9 cellular contexts compared by ENCODE assay signal in genomic region chr11:133134561-133135173, GRCh38.
DNase-seq lines count a peak whose midpoint lies in the region; ATAC-seq and TF ChIP-seq lines count a peak whose summit lies in the region.
"Had no signal": no experiment of that assay in that cellular context is flagged by ENCODE, and none has a peak within 500 bp of the region (broad histone marks: within the 10 kb centered on the region; RNA-seq: fewer than 3 reads in every experiment).

No MANE protein-coding gene starts in this region.

- H3K27ac Mint-ChIP-seq in endodermal cell = no peak overlapping the region
- H3K27ac Mint-ChIP-seq: naive thymus-derived CD8-positive, alpha-beta T cell had no signal

- H3K9ac ChIP-seq in endodermal cell (ENCODE audit: extremely low read depth, low read length, poor library complexity, severe bottlenecking) = no peak overlapping the region

- ATAC-seq in HG02763 (IDR thresholded peaks at IDR 0.05; ENCODE audit: unreplicated experiment) (peak; percentile 79), mucosa of descending colon (peak; percentile 75)
- ATAC-seq: naive thymus-derived CD8-positive, alpha-beta T cell had no signal

- H3K9me3 Mint-ChIP-seq in endodermal cell = no peaks in the 10 kb centered on the region

- no peak for TF ChIP-seq EP300 in transverse colon (IDR thresholded peaks at IDR 0.05; ENCODE audit: low read depth)

- H3K4me1 Mint-ChIP-seq in endodermal cell = peaks cover 2% of the 10 kb centered on the region
- H3K4me1 Mint-ChIP-seq: naive thymus-derived CD8-positive, alpha-beta T cell had no signal

- H3K4me1 ChIP-seq in endodermal cell (ENCODE audit: control insufficient read depth, insufficient read depth, low read length) (no peaks in the 10 kb centered on the region), mucosa of descending colon (ENCODE audit: low read depth) (no peaks in the 10 kb centered on the region), transverse colon (no peaks in the 10 kb centered on the region)

- 22 to 32% methylated on average over 6 to 10 of the region's 10 CpGs for WGBS in endodermal cell (ENCODE audit: insufficient coverage in 1 of 2, insufficient read length in 1 of 2), 2 experiments
- WGBS in transverse colon (ENCODE audit: low coverage in 1 of 2), 2 donors = 17 to 20% methylated on average over 4 to 10 of the region's 10 CpGs

- no peak overlapping the region for H3K27ac ChIP-seq in endodermal cell (ENCODE audit: low read depth, low read length)
- no peak overlapping the region for H3K27ac ChIP-seq in transverse colon

- intact Hi-C loops in mucosa of descending colon (cut with DNase I, micrococcal nuclease) (loop anchor here in 1 of 2 donors (10.0 kb wide), 1 partner anchor 690 kb away; no protein-coding TSS in a partner anchor), transverse colon (cut with DNase I; ENCODE audit: low total_unique reads) (loop anchor here (5.0 kb wide), 2 partner anchors 403 to 703 kb away; no protein-coding TSS in a partner anchor)

- no peak overlapping the region for H3K4me3 ChIP-seq in endodermal cell (ENCODE audit: low read length)
- H3K4me3 ChIP-seq in mucosa of descending colon = no peak overlapping the region
- no peak overlapping the region for H3K4me3 ChIP-seq in transverse colon

- TF ChIP-seq CTCF in GM13977 (IDR thresholded peaks at IDR 0.05; ENCODE audit: extremely low read depth, insufficient read depth, missing control alignments) (peak; percentile 91), endodermal cell (conservative IDR thresholded peaks at IDR 0.05) (peak; percentile 94), mucosa of descending colon (IDR thresholded peaks at IDR 0.05) (peak; percentile 68), transverse colon (IDR thresholded peaks at IDR 0.05) (peak; percentile 67 to 84 (median 77))

- H3K9me3 ChIP-seq in endodermal cell (ENCODE audit: control insufficient read depth, low read length) (no peaks in the 10 kb centered on the region), mucosa of descending colon (no peaks in the 10 kb centered on the region), transverse colon (no peaks in the 10 kb centered on the region)

- H3K27me3 Mint-ChIP-seq in endodermal cell (ENCODE audit: insufficient read depth) = peaks cover 12% of the 10 kb centered on the region

- in situ Hi-C loops in GM13977 (cut with MboI; ENCODE audit: low pct_unique_long_range_greater_than_20kb, low sequenced_read_pairs, unreplicated experiment) = loop anchor here (25.0 kb wide), 1 partner anchor 678 kb away; no protein-coding TSS in a partner anchor
- in situ Hi-C loops in transverse colon (cut with MboI; ENCODE audit: low pct_ligation_motif_present in 1 of 4, low pct_unique_long_range_greater_than_20kb in 1 of 4, low sequenced_read_pairs in 3 of 4) = loop anchor here (10.0 to 25.0 kb wide), 3 partner anchors 678 to 700 kb away; no protein-coding TSS in a partner anchor

- TF ChIP-seq POLR2A in transverse colon (IDR thresholded peaks at IDR 0.05) = no peak

- H3K36me3 Mint-ChIP-seq in endodermal cell (ENCODE audit: low read depth) = no peaks in the 10 kb centered on the region
- H3K36me3 Mint-ChIP-seq: naive thymus-derived CD8-positive, alpha-beta T cell had no signal

- no peaks in the 10 kb centered on the region for H3K27me3 ChIP-seq in endodermal cell (ENCODE audit: control insufficient read depth, insufficient read depth, low read length, poor library complexity, severe bottlenecking)
- H3K27me3 ChIP-seq in transverse colon = peaks cover 6% of the 10 kb centered on the region

- no peak overlapping the region for H3K4me3 Mint-ChIP-seq in endodermal cell
- H3K4me3 Mint-ChIP-seq: naive thymus-derived CD8-positive, alpha-beta T cell had no signal

- H3K36me3 ChIP-seq in endodermal cell (ENCODE audit: control insufficient read depth, insufficient read depth, low read length) (no peaks in the 10 kb centered on the region), mucosa of descending colon (ENCODE audit: low read depth) (no peaks in the 10 kb centered on the region), transverse colon (no peaks in the 10 kb centered on the region)

- DNase-seq in AML-193 (lab: John Stamatoyannopoulos, UW) (peak; percentile 7 to 25), GM13977 (ENCODE audit: low spot score) (peak; percentile 61), NCI-H1105 (lab: John Stamatoyannopoulos, UW) (peak; percentile 67), UCSD-AML1 (lab: John Stamatoyannopoulos, UW; ENCODE audit: unreplicated experiment) (peak; percentile 53), endodermal cell (peak; percentile 94), mucosa of descending colon (peak in 2 of 3 donors; percentile 56 to 73), transverse colon (peak; percentile 50)

Comparison
In these comparisons a context has a peak if more than half of its experiments do, and no peak if none do; other contexts are left out.
1. DNase-seq: peak in every context shown above with its lines; median percentile 94 in endodermal cell; 67 in NCI-H1105; 64 in mucosa of descending colon; 61 in GM13977; 53 in UCSD-AML1; 50 in transverse colon; 16 in AML-193.